In genomic region chr21:44947930-44948331, GRCh38 we compare ENCODE assay signal across 1 cellular context.
TF ChIP-seq lines count a peak whose summit lies in the region.

No MANE protein-coding gene starts in this region.

TF ChIP-seq in HepG2, 621 proteins besides CTCF, POLR2A, EP300 and RAD21 (continued from another document):
- TF ChIP-seq ATF2 (CRISPR knock-in tag; IDR thresholded peaks at IDR 0.05) (no peak), HNRNPUL1 (IDR thresholded peaks at IDR 0.05; ENCODE audit: low read depth, low read length) (no peak), POGK (CRISPR knock-in tag; conservative IDR thresholded peaks at IDR 0.05) (no peak), ZNF280D (CRISPR knock-in tag; IDR thresholded peaks at IDR 0.05) (no peak), ZNF607 (CRISPR knock-in tag; IDR thresholded peaks at IDR 0.05; ENCODE audit: borderline replicate concordance) (no peak), POLR2AphosphoS2 (IDR thresholded peaks at IDR 0.05; ENCODE audit: low read depth, low read length) (no peak), RBFOX2 (IDR thresholded peaks at IDR 0.05; ENCODE audit: low read depth, low read length) (peak; percentile 52; the same call in 1 of the 2 replicates), ZNF780A (CRISPR knock-in tag; IDR thresholded peaks at IDR 0.05) (no peak), MED13 (CRISPR knock-in tag; IDR thresholded peaks at IDR 0.05) (no peak), MIXL1 (CRISPR knock-in tag; IDR thresholded peaks at IDR 0.05) (no peak), SMYD3 (CRISPR knock-in tag; IDR thresholded peaks at IDR 0.05) (no peak), ZNF564 (CRISPR knock-in tag; IDR thresholded peaks at IDR 0.05) (no peak), KLF9 (CRISPR knock-in tag; IDR thresholded peaks at IDR 0.05; ENCODE audit: low read depth) (no peak)
- TF ChIP-seq, protein P1, sequence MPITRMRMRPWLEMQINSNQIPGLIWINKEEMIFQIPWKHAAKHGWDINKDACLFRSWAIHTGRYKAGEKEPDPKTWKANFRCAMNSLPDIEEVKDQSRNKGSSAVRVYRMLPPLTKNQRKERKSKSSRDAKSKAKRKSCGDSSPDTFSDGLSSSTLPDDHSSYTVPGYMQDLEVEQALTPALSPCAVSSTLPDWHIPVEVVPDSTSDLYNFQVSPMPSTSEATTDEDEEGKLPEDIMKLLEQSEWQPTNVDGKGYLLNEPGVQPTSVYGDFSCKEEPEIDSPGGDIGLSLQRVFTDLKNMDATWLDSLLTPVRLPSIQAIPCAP (CRISPR knock-in tag; IDR thresholded peaks at IDR 0.05; ENCODE audit: low read depth), result no peak
